1 cellular context compared by ENCODE assay signal in genomic region chr6:122471107-122472021, GRCh38.
TF ChIP-seq lines count a peak whose summit lies in the region.

Gene SERINC1 (minus strand): TSS chr6:122471807. CDS start chr6:122471737, 70 bp downstream.

TF ChIP-seq in HepG2, 621 proteins besides CTCF, POLR2A, EP300 and RAD21 (continued from another document and continues in another):
- TF ChIP-seq ZSCAN21 (CRISPR knock-in tag; IDR thresholded peaks at IDR 0.05; ENCODE audit: borderline replicate concordance) (peak; percentile 55; the same call in 1 of the 2 replicates), POGZ (CRISPR knock-in tag; IDR thresholded peaks at IDR 0.05) (peak; percentile 95), ZNF720 (CRISPR knock-in tag; IDR thresholded peaks at IDR 0.05) (no peak), ZBTB7B (CRISPR knock-in tag; IDR thresholded peaks at IDR 0.05) (no peak), MEIS1 (CRISPR knock-in tag; IDR thresholded peaks at IDR 0.05; ENCODE audit: borderline replicate concordance) (peak; percentile 84), ETS1 (CRISPR knock-in tag; IDR thresholded peaks at IDR 0.05) (no peak), ZNF576 (CRISPR knock-in tag; IDR thresholded peaks at IDR 0.05) (no peak), NFATC3 (CRISPR knock-in tag; IDR thresholded peaks at IDR 0.05) (peak; percentile 46; the same call in 1 of the 2 replicates), DBP (CRISPR knock-in tag; IDR thresholded peaks at IDR 0.05; ENCODE audit: not compliant biosample characterization) (no peak), ARNT2 (CRISPR knock-in tag; IDR thresholded peaks at IDR 0.05; ENCODE audit: low read depth) (peak; percentile 42; the same call in 1 of the 2 replicates), ZNF749 (CRISPR knock-in tag; IDR thresholded peaks at IDR 0.05; ENCODE audit: borderline replicate concordance) (0 out of 2 replicates have a peak, but pooled peaks have one; percentile 82), NR2F6 (IDR thresholded peaks at IDR 0.05) (no peak), NR2F6 (CRISPR knock-in tag; IDR thresholded peaks at IDR 0.05) (peak; percentile 59; the same call in 1 of the 2 replicates), TEAD3 (CRISPR knock-in tag; optimal IDR thresholded peaks at IDR 0.05; ENCODE audit: borderline replicate concordance) (peak; percentile 34), ZNF75D (CRISPR knock-in tag; IDR thresholded peaks at IDR 0.05; ENCODE audit: borderline replicate concordance) (no peak), SP4 (CRISPR knock-in tag; IDR thresholded peaks at IDR 0.05) (peak; percentile 79), FOSL2 (CRISPR knock-in tag; IDR thresholded peaks at IDR 0.05) (no peak), MYPOP (CRISPR knock-in tag; IDR thresholded peaks at IDR 0.05) (peak; percentile 83), HINFP (CRISPR knock-in tag; IDR thresholded peaks at IDR 0.05; ENCODE audit: low read depth) (no peak; the same call in 1 of the 2 replicates), MTF2 (CRISPR knock-in tag; IDR thresholded peaks at IDR 0.05; ENCODE audit: borderline replicate concordance) (0 out of 2 replicates have a peak, but pooled peaks have one; percentile 65), MED13 (CRISPR knock-in tag; IDR thresholded peaks at IDR 0.05) (no peak), ZNF333 (CRISPR knock-in tag; IDR thresholded peaks at IDR 0.05; ENCODE audit: borderline replicate concordance) (no peak), FIP1L1 (IDR thresholded peaks at IDR 0.05; ENCODE audit: borderline replicate concordance, insufficient read depth, low read depth, low read length) (no peak), ZNF788 (CRISPR knock-in tag; IDR thresholded peaks at IDR 0.05; ENCODE audit: borderline replicate concordance) (peak; percentile 20; the same call in 1 of the 2 replicates), MED8 (CRISPR knock-in tag; IDR thresholded peaks at IDR 0.05; ENCODE audit: insufficient replicate concordance) (no peak), NCOR1 (IDR thresholded peaks at IDR 0.05; ENCODE audit: borderline replicate concordance, low read length) (no peak), SP140L (CRISPR knock-in tag; IDR thresholded peaks at IDR 0.05; ENCODE audit: borderline replicate concordance) (no peak), ZSCAN20 (CRISPR knock-in tag; IDR thresholded peaks at IDR 0.05; ENCODE audit: borderline replicate concordance) (peak; percentile 39; the same call in 1 of the 2 replicates), NFE2L1 (CRISPR knock-in tag; IDR thresholded peaks at IDR 0.05; ENCODE audit: borderline replicate concordance) (no peak), HMG20B (CRISPR knock-in tag; conservative IDR thresholded peaks at IDR 0.05) (peak; percentile 11; the same call in 1 of the 2 replicates), ZBTB21 (CRISPR knock-in tag; IDR thresholded peaks at IDR 0.05) (no peak), ZNF562 (CRISPR knock-in tag; IDR thresholded peaks at IDR 0.05; ENCODE audit: borderline replicate concordance) (no peak), NKX3-1 (CRISPR knock-in tag; IDR thresholded peaks at IDR 0.05) (no peak), AGO1 (IDR thresholded peaks at IDR 0.05; ENCODE audit: low read depth, low read length, poor library complexity, severe bottlenecking) (no peak), SKI (IDR thresholded peaks at IDR 0.05; ENCODE audit: partially characterized antibody) (no peak), CREB1 (IDR thresholded peaks at IDR 0.05) (peak; percentile 93), CREB1 (CRISPR knock-in tag; IDR thresholded peaks at IDR 0.05) (peak; percentile 98), PHB2 (IDR thresholded peaks at IDR 0.05; ENCODE audit: partially characterized antibody) (no peak), RARA (CRISPR knock-in tag; IDR thresholded peaks at IDR 0.05) (0 out of 2 replicates have a peak, but pooled peaks have one; percentile 9), ZFP36L2 (CRISPR knock-in tag; IDR thresholded peaks at IDR 0.05) (no peak; the same call in 1 of the 2 replicates), SRSF9 (IDR thresholded peaks at IDR 0.05; ENCODE audit: borderline replicate concordance, insufficient read depth, low read depth, low read length, poor library complexity, severe bottlenecking) (no peak), MXD4 (CRISPR knock-in tag; IDR thresholded peaks at IDR 0.05) (peak; percentile 83; the same call in 1 of the 2 replicates), HOXA5 (CRISPR knock-in tag; IDR thresholded peaks at IDR 0.05) (peak; percentile 72)
- TF ChIP-seq, protein P1, sequence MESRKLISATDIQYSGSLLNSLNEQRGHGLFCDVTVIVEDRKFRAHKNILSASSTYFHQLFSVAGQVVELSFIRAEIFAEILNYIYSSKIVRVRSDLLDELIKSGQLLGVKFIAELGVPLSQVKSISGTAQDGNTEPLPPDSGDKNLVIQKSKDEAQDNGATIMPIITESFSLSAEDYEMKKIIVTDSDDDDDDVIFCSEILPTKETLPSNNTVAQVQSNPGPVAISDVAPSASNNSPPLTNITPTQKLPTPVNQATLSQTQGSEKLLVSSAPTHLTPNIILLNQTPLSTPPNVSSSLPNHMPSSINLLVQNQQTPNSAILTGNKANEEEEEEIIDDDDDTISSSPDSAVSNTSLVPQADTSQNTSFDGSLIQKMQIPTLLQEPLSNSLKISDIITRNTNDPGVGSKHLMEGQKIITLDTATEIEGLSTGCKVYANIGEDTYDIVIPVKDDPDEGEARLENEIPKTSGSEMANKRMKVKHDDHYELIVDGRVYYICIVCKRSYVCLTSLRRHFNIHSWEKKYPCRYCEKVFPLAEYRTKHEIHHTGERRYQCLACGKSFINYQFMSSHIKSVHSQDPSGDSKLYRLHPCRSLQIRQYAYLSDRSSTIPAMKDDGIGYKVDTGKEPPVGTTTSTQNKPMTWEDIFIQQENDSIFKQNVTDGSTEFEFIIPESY (CRISPR knock-in tag; IDR thresholded peaks at IDR 0.05) = 0 out of 2 replicates have a peak, but pooled peaks have one; percentile 33
- TF ChIP-seq, protein P2, sequence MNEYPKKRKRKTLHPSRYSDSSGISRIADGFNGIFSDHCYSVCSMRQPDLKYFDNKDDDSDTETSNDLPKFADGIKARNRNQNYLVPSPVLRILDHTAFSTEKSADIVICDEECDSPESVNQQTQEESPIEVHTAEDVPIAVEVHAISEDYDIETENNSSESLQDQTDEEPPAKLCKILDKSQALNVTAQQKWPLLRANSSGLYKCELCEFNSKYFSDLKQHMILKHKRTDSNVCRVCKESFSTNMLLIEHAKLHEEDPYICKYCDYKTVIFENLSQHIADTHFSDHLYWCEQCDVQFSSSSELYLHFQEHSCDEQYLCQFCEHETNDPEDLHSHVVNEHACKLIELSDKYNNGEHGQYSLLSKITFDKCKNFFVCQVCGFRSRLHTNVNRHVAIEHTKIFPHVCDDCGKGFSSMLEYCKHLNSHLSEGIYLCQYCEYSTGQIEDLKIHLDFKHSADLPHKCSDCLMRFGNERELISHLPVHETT (CRISPR knock-in tag; conservative IDR thresholded peaks at IDR 0.05) = no peak
- TF ChIP-seq, protein P3, sequence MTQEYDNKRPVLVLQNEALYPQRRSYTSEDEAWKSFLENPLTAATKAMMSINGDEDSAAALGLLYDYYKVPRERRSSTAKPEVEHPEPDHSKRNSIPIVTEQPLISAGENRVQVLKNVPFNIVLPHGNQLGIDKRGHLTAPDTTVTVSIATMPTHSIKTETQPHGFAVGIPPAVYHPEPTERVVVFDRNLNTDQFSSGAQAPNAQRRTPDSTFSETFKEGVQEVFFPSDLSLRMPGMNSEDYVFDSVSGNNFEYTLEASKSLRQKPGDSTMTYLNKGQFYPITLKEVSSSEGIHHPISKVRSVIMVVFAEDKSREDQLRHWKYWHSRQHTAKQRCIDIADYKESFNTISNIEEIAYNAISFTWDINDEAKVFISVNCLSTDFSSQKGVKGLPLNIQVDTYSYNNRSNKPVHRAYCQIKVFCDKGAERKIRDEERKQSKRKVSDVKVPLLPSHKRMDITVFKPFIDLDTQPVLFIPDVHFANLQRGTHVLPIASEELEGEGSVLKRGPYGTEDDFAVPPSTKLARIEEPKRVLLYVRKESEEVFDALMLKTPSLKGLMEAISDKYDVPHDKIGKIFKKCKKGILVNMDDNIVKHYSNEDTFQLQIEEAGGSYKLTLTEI (CRISPR knock-in tag; conservative IDR thresholded peaks at IDR 0.05) = no peak
- TF ChIP-seq, protein P4, sequence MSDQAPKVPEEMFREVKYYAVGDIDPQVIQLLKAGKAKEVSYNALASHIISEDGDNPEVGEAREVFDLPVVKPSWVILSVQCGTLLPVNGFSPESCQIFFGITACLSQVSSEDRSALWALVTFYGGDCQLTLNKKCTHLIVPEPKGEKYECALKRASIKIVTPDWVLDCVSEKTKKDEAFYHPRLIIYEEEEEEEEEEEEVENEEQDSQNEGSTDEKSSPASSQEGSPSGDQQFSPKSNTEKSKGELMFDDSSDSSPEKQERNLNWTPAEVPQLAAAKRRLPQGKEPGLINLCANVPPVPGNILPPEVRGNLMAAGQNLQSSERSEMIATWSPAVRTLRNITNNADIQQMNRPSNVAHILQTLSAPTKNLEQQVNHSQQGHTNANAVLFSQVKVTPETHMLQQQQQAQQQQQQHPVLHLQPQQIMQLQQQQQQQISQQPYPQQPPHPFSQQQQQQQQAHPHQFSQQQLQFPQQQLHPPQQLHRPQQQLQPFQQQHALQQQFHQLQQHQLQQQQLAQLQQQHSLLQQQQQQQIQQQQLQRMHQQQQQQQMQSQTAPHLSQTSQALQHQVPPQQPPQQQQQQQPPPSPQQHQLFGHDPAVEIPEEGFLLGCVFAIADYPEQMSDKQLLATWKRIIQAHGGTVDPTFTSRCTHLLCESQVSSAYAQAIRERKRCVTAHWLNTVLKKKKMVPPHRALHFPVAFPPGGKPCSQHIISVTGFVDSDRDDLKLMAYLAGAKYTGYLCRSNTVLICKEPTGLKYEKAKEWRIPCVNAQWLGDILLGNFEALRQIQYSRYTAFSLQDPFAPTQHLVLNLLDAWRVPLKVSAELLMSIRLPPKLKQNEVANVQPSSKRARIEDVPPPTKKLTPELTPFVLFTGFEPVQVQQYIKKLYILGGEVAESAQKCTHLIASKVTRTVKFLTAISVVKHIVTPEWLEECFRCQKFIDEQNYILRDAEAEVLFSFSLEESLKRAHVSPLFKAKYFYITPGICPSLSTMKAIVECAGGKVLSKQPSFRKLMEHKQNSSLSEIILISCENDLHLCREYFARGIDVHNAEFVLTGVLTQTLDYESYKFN (CRISPR knock-in tag; conservative IDR thresholded peaks at IDR 0.05) = peak; percentile 41; the same call in 1 of the 2 replicates
- TF ChIP-seq, protein P5, sequence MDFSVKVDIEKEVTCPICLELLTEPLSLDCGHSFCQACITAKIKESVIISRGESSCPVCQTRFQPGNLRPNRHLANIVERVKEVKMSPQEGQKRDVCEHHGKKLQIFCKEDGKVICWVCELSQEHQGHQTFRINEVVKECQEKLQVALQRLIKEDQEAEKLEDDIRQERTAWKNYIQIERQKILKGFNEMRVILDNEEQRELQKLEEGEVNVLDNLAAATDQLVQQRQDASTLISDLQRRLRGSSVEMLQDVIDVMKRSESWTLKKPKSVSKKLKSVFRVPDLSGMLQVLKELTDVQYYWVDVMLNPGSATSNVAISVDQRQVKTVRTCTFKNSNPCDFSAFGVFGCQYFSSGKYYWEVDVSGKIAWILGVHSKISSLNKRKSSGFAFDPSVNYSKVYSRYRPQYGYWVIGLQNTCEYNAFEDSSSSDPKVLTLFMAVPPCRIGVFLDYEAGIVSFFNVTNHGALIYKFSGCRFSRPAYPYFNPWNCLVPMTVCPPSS (IDR thresholded peaks at IDR 0.05) = no peak
- TF ChIP-seq, protein P6, sequence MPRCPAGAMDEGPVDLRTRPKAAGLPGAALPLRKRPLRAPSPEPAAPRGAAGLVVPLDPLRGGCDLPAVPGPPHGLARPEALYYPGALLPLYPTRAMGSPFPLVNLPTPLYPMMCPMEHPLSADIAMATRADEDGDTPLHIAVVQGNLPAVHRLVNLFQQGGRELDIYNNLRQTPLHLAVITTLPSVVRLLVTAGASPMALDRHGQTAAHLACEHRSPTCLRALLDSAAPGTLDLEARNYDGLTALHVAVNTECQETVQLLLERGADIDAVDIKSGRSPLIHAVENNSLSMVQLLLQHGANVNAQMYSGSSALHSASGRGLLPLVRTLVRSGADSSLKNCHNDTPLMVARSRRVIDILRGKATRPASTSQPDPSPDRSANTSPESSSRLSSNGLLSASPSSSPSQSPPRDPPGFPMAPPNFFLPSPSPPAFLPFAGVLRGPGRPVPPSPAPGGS (CRISPR knock-in tag; IDR thresholded peaks at IDR 0.05) = no peak; the same call in 1 of the 2 replicates
